19 cellular contexts compared by ENCODE assay signal in genomic region chr6:28766426-28766825, GRCh38.
DNase-seq lines count a peak whose midpoint lies in the region; ATAC-seq and TF ChIP-seq lines count a peak whose summit lies in the region.
"Had no signal": no experiment of that assay in that cellular context is flagged by ENCODE, and none has a peak within 500 bp of the region (broad histone marks: within the 10 kb centered on the region; RNA-seq: fewer than 3 reads in every experiment).

No MANE protein-coding gene starts in this region.

- H3K36me3 ChIP-seq in Caco-2 (ENCODE audit: control insufficient read depth, insufficient read depth, low read length) (no peaks in the 10 kb centered on the region), HUES48 (ENCODE audit: control insufficient read depth, insufficient read depth, low read length) (no peaks in the 10 kb centered on the region), iPS-18a (ENCODE audit: control insufficient read depth, low read depth, low read length) (no peaks in the 10 kb centered on the region), sigmoid colon (no peaks in the 10 kb centered on the region)
- H3K36me3 ChIP-seq: Peyer's patch had no signal

- in situ Hi-C loops in GM13977 (cut with MboI; ENCODE audit: low pct_unique_long_range_greater_than_20kb, low sequenced_read_pairs, unreplicated experiment): no loop called here

- H3K4me3 Mint-ChIP-seq in Caco-2 (ENCODE audit: unreplicated experiment): peak overlapping the region; percentile 63
- peak overlapping the region; percentile 74 for H3K4me3 Mint-ChIP-seq in WTC11

- TF ChIP-seq CTCF in Caco-2 (IDR thresholded peaks at IDR 0.05; ENCODE audit: insufficient read depth in 1 of 2, low read depth in 1 of 2, low read length in 1 of 2, severe bottlenecking in 1 of 2, unreplicated experiment in 1 of 2) (no peak), WTC11 (IDR thresholded peaks at IDR 0.05) (no peak), GM13977 (IDR thresholded peaks at IDR 0.05; ENCODE audit: extremely low read depth, insufficient read depth, missing control alignments) (no peak), sigmoid colon (IDR thresholded peaks at IDR 0.05) (no peak)

- no peak overlapping the region for H3K27ac Mint-ChIP-seq in Caco-2 (ENCODE audit: unreplicated experiment)
- H3K27ac Mint-ChIP-seq in WTC11: no peak overlapping the region

- DNase-seq in Caco-2 (peak in 1 of 2 experiments; percentile 24), WTC11 (ENCODE audit: low spot score) (no peak), NCI-H774 (lab: John Stamatoyannopoulos, UW) (no peak), GM13977 (ENCODE audit: low spot score) (no peak), NCI-H2227 treated with DMSO at 0.1 percent for 48 hours (lab: John Stamatoyannopoulos, UW) (no peak), sigmoid colon (no peak)
- DNase-seq: DMS79, MM.1S, NCI-H1048, NCI-H1417 treated with DMSO at 0.1 percent for 48 hours, NCI-H187 treated with DMSO at 0.1 percent for 48 hours, NCI-H226, NCI-H510A treated with DMSO at 0.1 percent for 48 hours, NCI-H82, Peyer's patch had no signal

- CTCF ChIA-PET in Caco-2 (lab: Charles Lee): no interaction called here
- CTCF ChIA-PET in WTC11 (lab: Charles Lee): interaction anchor here (0.6 to 2.6 kb wide), 12 partner anchors 7 to 1330 kb away, joined by 3 to 8 read pairs (median 5); no protein-coding TSS in a partner anchor

- H3K27ac ChIP-seq in HUES48 (ENCODE audit: low read depth, low read length) (no peak overlapping the region), iPS-18a (ENCODE audit: low read length) (no peak overlapping the region), sigmoid colon (no peak overlapping the region)
- H3K27ac ChIP-seq: Peyer's patch had no signal

- 5 to 8% methylated on average over 5 of the region's 5 CpGs for WGBS in sigmoid colon, 2 donors

- no peak for TF ChIP-seq POLR2A in sigmoid colon (IDR thresholded peaks at IDR 0.05)

- TF ChIP-seq EP300 in sigmoid colon (IDR thresholded peaks at IDR 0.05): no peak

- no peaks in the 10 kb centered on the region for H3K9me3 Mint-ChIP-seq in Caco-2 (ENCODE audit: unreplicated experiment)
- H3K9me3 Mint-ChIP-seq in WTC11: no peaks in the 10 kb centered on the region

- H3K27me3 ChIP-seq in Caco-2 (replicated peaks; ENCODE audit: control insufficient read depth, insufficient read depth, low read length) (no peaks in the 10 kb centered on the region), HUES48 (ENCODE audit: control insufficient read depth, insufficient read depth, low read length) (peaks cover 100% of the 10 kb centered on the region), iPS-18a (ENCODE audit: control insufficient read depth, insufficient read depth, low read length) (peaks cover 99% of the 10 kb centered on the region), sigmoid colon (peaks cover 16 to 89% (median 63%) of the 10 kb centered on the region in 3 donors)

- no peak for ATAC-seq in WTC11
- ATAC-seq: HCT116, SK-N-SH treated with all-trans-retinoic acid at 6 μM for 48 hours had no signal

- H3K36me3 Mint-ChIP-seq in Caco-2 (ENCODE audit: insufficient read depth, unreplicated experiment): no peaks in the 10 kb centered on the region
- H3K36me3 Mint-ChIP-seq in WTC11: no peaks in the 10 kb centered on the region

- H3K9me3 ChIP-seq in Caco-2 (no peaks in the 10 kb centered on the region), HUES48 (ENCODE audit: control insufficient read depth, insufficient read depth, low read length) (no peaks in the 10 kb centered on the region), iPS-18a (ENCODE audit: control insufficient read depth, low read depth, low read length) (no peaks in the 10 kb centered on the region), sigmoid colon (peaks cover 0 to 5% (median 0%) of the 10 kb centered on the region in 4 donors)
- H3K9me3 ChIP-seq: Peyer's patch had no signal

- H3K4me1 Mint-ChIP-seq in Caco-2 (ENCODE audit: low read depth, unreplicated experiment): peaks cover 17% of the 10 kb centered on the region
- H3K4me1 Mint-ChIP-seq in WTC11: peaks cover 72% of the 10 kb centered on the region

- intact Hi-C loops in Caco-2 (cut with micrococcal nuclease; ENCODE audit: unreplicated experiment) (no loop called here), sigmoid colon (cut with DNase I) (no loop called here)

- H3K4me3 ChIP-seq in Caco-2 (ENCODE audit: low read depth, low read length) (no peak overlapping the region), HUES48 (ENCODE audit: low read depth, low read length) (peak overlapping the region; percentile 57; the same call in 1 of the 2 replicates), iPS-18a (ENCODE audit: low read length) (peak overlapping the region; percentile 64), sigmoid colon (no peak overlapping the region)
- H3K4me3 ChIP-seq: Peyer's patch had no signal

- H3K27me3 Mint-ChIP-seq in Caco-2 (ENCODE audit: insufficient read depth, unreplicated experiment) (no peaks in the 10 kb centered on the region), WTC11 (ENCODE audit: low read depth) (peaks cover 100% of the 10 kb centered on the region)

- H3K4me1 ChIP-seq in Caco-2 (peaks cover 13% of the 10 kb centered on the region), HUES48 (ENCODE audit: control insufficient read depth, insufficient read depth, low read length) (peaks cover 49% of the 10 kb centered on the region), iPS-18a (ENCODE audit: control insufficient read depth, low read depth, low read length) (peaks cover 51% of the 10 kb centered on the region), sigmoid colon (no peaks in the 10 kb centered on the region)
- H3K4me1 ChIP-seq: Peyer's patch had no signal

- no TSS peak for BruUV-seq in Caco-2 (replicated peaks; lab: Mats Ljungman, UMichigan)

- H3K9ac ChIP-seq in HUES48 (ENCODE audit: low read depth, low read length) (no peak overlapping the region), iPS-18a (ENCODE audit: low read length) (no peak overlapping the region)

- POLR2A ChIA-PET in Caco-2 (lab: Charles Lee): no interaction called here
- POLR2A ChIA-PET in WTC11 (lab: Charles Lee): interaction anchor here (1.0 kb wide), 1 partner anchor 44 kb away, joined by 4 read pairs; no protein-coding TSS in a partner anchor

TF ChIP-seq in WTC11, 78 proteins besides CTCF, POLR2A, EP300 and RAD21 (continues in another document):
- TF ChIP-seq CREB1 (CRISPR knock-in tag; IDR thresholded peaks at IDR 0.05): no peak
- no peak for TF ChIP-seq ZBTB43 (CRISPR knock-in tag; IDR thresholded peaks at IDR 0.05)
- no peak for TF ChIP-seq FOXJ3 (CRISPR knock-in tag; IDR thresholded peaks at IDR 0.05; ENCODE audit: borderline replicate concordance)
- TF ChIP-seq STAT6 (CRISPR knock-in tag; conservative IDR thresholded peaks at IDR 0.05; ENCODE audit: low read depth): no peak
- no peak for TF ChIP-seq ZNF219 (CRISPR knock-in tag; IDR thresholded peaks at IDR 0.05; ENCODE audit: borderline replicate concordance)
- TF ChIP-seq ZBTB21 (CRISPR knock-in tag; IDR thresholded peaks at IDR 0.05; ENCODE audit: borderline replicate concordance): no peak
- TF ChIP-seq ATF3 (CRISPR knock-in tag; conservative IDR thresholded peaks at IDR 0.05): no peak
- TF ChIP-seq IRF1 (CRISPR knock-in tag; IDR thresholded peaks at IDR 0.05): no peak
- no peak for TF ChIP-seq FOXP1 (CRISPR knock-in tag; IDR thresholded peaks at IDR 0.05; ENCODE audit: borderline replicate concordance)
- no peak for TF ChIP-seq JUN (CRISPR knock-in tag; IDR thresholded peaks at IDR 0.05)

Comparison
In these comparisons a context has a peak if more than half of its experiments do, and no peak if none do; other contexts are left out.
1. H3K4me3 ChIP-seq: peak in HUES48 (single experiment) and iPS-18a (single experiment); none in Caco-2 (single experiment) and sigmoid colon (0 of 4).